26 cellular contexts compared by ENCODE assay signal in genomic region chr11:28629235-28629634, GRCh38.
"Had no signal": no experiment of that assay in that cellular context is flagged by ENCODE, and none has a peak within 500 bp of the region (broad histone marks: within the 10 kb centered on the region; RNA-seq: fewer than 3 reads in every experiment).

No MANE protein-coding gene starts in this region.

- H3K9me3 ChIP-seq: neutrophil, pancreas, psoas muscle, stomach, thoracic aorta, thyroid gland, tibial nerve, upper lobe of left lung, vagina had no signal

- ATAC-seq: naive thymus-derived CD8-positive, alpha-beta T cell; natural killer cell treated with Interleukin-12 subunit alpha and Interleukin-12 subunit beta and Interleukin-15 and Interleukin-18, amount 100 ng/mL, for 72 hours; pancreas; psoas muscle; right cardiac atrium; sciatic nerve; stimulated activated effector memory CD8-positive, alpha-beta T cell treated with anti-CD3 and anti-CD28 coated beads, Interleukin-12 subunit alpha, Interleukin-12 subunit beta, amount 100 ng/mL, for 72 hours; stimulated activated naive B cell treated with anti-CD40 and anti-IgM and Interleukin-4, amounts not matched to agents 10 μg/mL and 1 μg/mL and 100 μg/mL, for 72 hours had no signal

- H3K27me3 ChIP-seq: neutrophil, pancreas, stomach, thyroid gland, tibial nerve, upper lobe of left lung, vagina had no signal

- DNase-seq: naive B cell; naive thymus-derived CD8-positive, alpha-beta T cell; nephron progenitor cell; nucleus accumbens; pancreas; psoas muscle; right cardiac atrium; small intestine; stimulated activated CD4-positive, alpha-beta T cell treated with anti-CD3 and anti-CD28 coated beads, Interleukin-15, amount 100 ng/mL, for 24 hours; stimulated activated CD4-positive, alpha-beta T cell treated with anti-CD3 and anti-CD28 coated beads, Interleukin-2, amount 100 ng/mL, for 24 hours; stimulated activated CD4-positive, alpha-beta T cell treated with anti-CD3 and anti-CD28 coated beads, Interleukin-2, amount 100 ng/mL, for 48 hours; stimulated activated CD4-positive, alpha-beta T cell treated with anti-CD3 and anti-CD28 coated beads, Interleukin-4, amount 100 ng/mL, for 24 hours; stimulated activated naive B cell treated with anti-CD40 and anti-IgM and Interleukin-4, amounts not matched to agents 10 μg/mL and 1 μg/mL and 100 μg/mL, for 72 hours; stimulated activated naive CD4-positive, alpha-beta T cell treated with Interleukin-2 at 50 U/mL for 16 hours; stomach; thyroid gland; trophoblast cell; upper lobe of left lung had no signal

- H3K36me3 ChIP-seq: neutrophil, pancreas, stomach, thoracic aorta, thyroid gland, tibial nerve, upper lobe of left lung, vagina had no signal

- H3K27ac ChIP-seq: neutrophil, pancreas, psoas muscle, stomach, thoracic aorta, thyroid gland, tibial nerve, upper lobe of left lung, vagina had no signal

- FAIRE-seq: pancreas, small intestine, urothelium cell line had no signal

- H3K4me1 ChIP-seq: pancreas, psoas muscle, stomach, thyroid gland, tibial nerve, upper lobe of left lung, vagina had no signal

- H3K4me3 ChIP-seq: pancreas, psoas muscle, stomach, thoracic aorta, thyroid gland, tibial nerve, upper lobe of left lung, vagina had no signal
